Comparison of ENCODE assay signal across 13 cellular contexts in genomic region chr5:151449288-151449687, GRCh38. TPM values are rescaled to one million over a fixed set of nuclear protein-coding genes. Genes with fewer than 3 reads are reported as not detected.
DNase-seq lines count a peak whose midpoint lies in the region; ATAC-seq and TF ChIP-seq lines count a peak whose summit lies in the region.
"Had no signal": no experiment of that assay in that cellular context is flagged by ENCODE, and none has a peak within 500 bp of the region (broad histone marks: within the 10 kb centered on the region; RNA-seq: fewer than 3 reads in every experiment).

No MANE protein-coding gene starts in this region.

- H3K79me2 ChIP-seq in fibroblast of lung (ENCODE audit: control insufficient read depth, insufficient read depth, low read length), result peaks cover 24% of the 10 kb centered on the region

- no peaks in the 10 kb centered on the region for H3K9me3 ChIP-seq in fibroblast of lung (ENCODE audit: control insufficient read depth, insufficient read depth, low read depth, low read length)
- H3K9me3 ChIP-seq: esophagus squamous epithelium had no signal

- no peaks in the 10 kb centered on the region for H3K27me3 ChIP-seq in fibroblast of lung (ENCODE audit: control insufficient read depth, insufficient read depth, low read length)
- H3K27me3 ChIP-seq: esophagus squamous epithelium had no signal

- H3K4me1 ChIP-seq in fibroblast of lung (ENCODE audit: control insufficient read depth, extremely low read depth, insufficient read depth, low read length), result no peaks in the 10 kb centered on the region

- H3K27me3 Mint-ChIP-seq in activated T-cell treated with anti-CD3 and anti-CD28 coated beads, Interleukin-2, amount 50 U/mL, for 24 hours, result peaks cover 11% of the 10 kb centered on the region
- H3K27me3 Mint-ChIP-seq in stimulated activated memory B cell treated with anti-CD40 and anti-IgM and Interleukin-4, amounts not matched to agents 10 μg/mL and 1 μg/mL and 100 μg/mL, for 72 hours, result peaks cover 10% of the 10 kb centered on the region

- H3K4me2 ChIP-seq in fibroblast of lung (ENCODE audit: extremely low read depth, insufficient read depth, low read length), result peak overlapping the region; percentile 78

- H3K9ac ChIP-seq in fibroblast of lung (ENCODE audit: insufficient read depth, low read length), result no peak overlapping the region

- H3K4me1 Mint-ChIP-seq in activated T-cell treated with anti-CD3 and anti-CD28 coated beads, Interleukin-2, amount 50 U/mL, for 24 hours (ENCODE audit: low read depth), result peaks cover 28% of the 10 kb centered on the region
- H3K4me1 Mint-ChIP-seq in stimulated activated memory B cell treated with anti-CD40 and anti-IgM and Interleukin-4, amounts not matched to agents 10 μg/mL and 1 μg/mL and 100 μg/mL, for 72 hours, result peaks cover 45% of the 10 kb centered on the region

- no peak overlapping the region for H3K27ac Mint-ChIP-seq in activated T-cell treated with anti-CD3 and anti-CD28 coated beads, Interleukin-2, amount 50 U/mL, for 24 hours
- H3K27ac Mint-ChIP-seq in stimulated activated memory B cell treated with anti-CD40 and anti-IgM and Interleukin-4, amounts not matched to agents 10 μg/mL and 1 μg/mL and 100 μg/mL, for 72 hours, result no peak overlapping the region

- no peaks in the 10 kb centered on the region for H4K20me1 ChIP-seq in fibroblast of lung (ENCODE audit: control insufficient read depth, extremely low read depth, insufficient read depth, low read length)

- DNase-seq in activated T-cell treated with anti-CD3 and anti-CD28 coated beads, Interleukin-2, amount 50 U/mL, for 24 hours, result no peak
- DNase-seq in activated T-cell treated with anti-CD3 and anti-CD28 coated beads, Interleukin-2, amount 50 U/mL, for 1 hour, result no peak
- DNase-seq in fibroblast of lung (ENCODE audit: low read depth in 2 of 2) (no peak), DMS 273 (lab: John Stamatoyannopoulos, UW; ENCODE audit: unreplicated experiment) (no peak)
- DNase-seq: aorta, esophagus squamous epithelium, H7, kidney glomerular epithelial cell, NCI-H1417 had no signal

- H3K9me3 Mint-ChIP-seq in activated T-cell treated with anti-CD3 and anti-CD28 coated beads, Interleukin-2, amount 50 U/mL, for 24 hours, result no peaks in the 10 kb centered on the region
- H3K9me3 Mint-ChIP-seq in stimulated activated memory B cell treated with anti-CD40 and anti-IgM and Interleukin-4, amounts not matched to agents 10 μg/mL and 1 μg/mL and 100 μg/mL, for 72 hours, result no peaks in the 10 kb centered on the region

- H3K36me3 ChIP-seq in fibroblast of lung (ENCODE audit: control insufficient read depth, insufficient read depth, low read length), result no peaks in the 10 kb centered on the region

- no peak for TF ChIP-seq CTCF in fibroblast of lung (conservative IDR thresholded peaks at IDR 0.05 in 1 of 2, IDR thresholded peaks at IDR 0.05 in 1 of 2; ENCODE audit: low read depth in 1 of 2, low read length in 2 of 2)

- no peak overlapping the region for H2AFZ ChIP-seq in fibroblast of lung (ENCODE audit: low read length)

- peak overlapping the region; percentile 86 for H3K4me3 Mint-ChIP-seq in activated T-cell treated with anti-CD3 and anti-CD28 coated beads, Interleukin-2, amount 50 U/mL, for 24 hours
- peak overlapping the region; percentile 94 for H3K4me3 Mint-ChIP-seq in stimulated activated memory B cell treated with anti-CD40 and anti-IgM and Interleukin-4, amounts not matched to agents 10 μg/mL and 1 μg/mL and 100 μg/mL, for 72 hours

- no peak overlapping the region for H3K27ac ChIP-seq in fibroblast of lung (ENCODE audit: insufficient read depth, low read length)

- H3K4me3 ChIP-seq in fibroblast of lung (replicated peaks in 1 of 4; ENCODE audit: control extremely low read depth in 1 of 4, insufficient read depth in 1 of 4, low read depth in 3 of 4, low read length in 4 of 4), result peak overlapping the region; percentile 44 to 99 (median 90)

- ATAC-seq in SK-N-SH treated with all-trans-retinoic acid at 6 μM for 48 hours (no peak), GM19328 (IDR thresholded peaks at IDR 0.05; ENCODE audit: unreplicated experiment) (no peak), HG03571 (IDR thresholded peaks at IDR 0.05; ENCODE audit: unreplicated experiment) (no peak)
- no peak for ATAC-seq in stimulated activated memory B cell treated with anti-CD40 and anti-IgM and Interleukin-4, amounts not matched to agents 10 μg/mL and 1 μg/mL and 100 μg/mL, for 72 hours

- H3K36me3 Mint-ChIP-seq in activated T-cell treated with anti-CD3 and anti-CD28 coated beads, Interleukin-2, amount 50 U/mL, for 24 hours (ENCODE audit: low read depth), result peaks cover 13% of the 10 kb centered on the region
- peaks cover 12% of the 10 kb centered on the region for H3K36me3 Mint-ChIP-seq in stimulated activated memory B cell treated with anti-CD40 and anti-IgM and Interleukin-4, amounts not matched to agents 10 μg/mL and 1 μg/mL and 100 μg/mL, for 72 hours

TF ChIP-seq in SK-N-SH treated with all-trans-retinoic acid at 6 μM for 48 hours, 23 proteins besides CTCF, POLR2A, EP300 and RAD21:
- TF ChIP-seq TCF4 (CRISPR knock-in tag; IDR thresholded peaks at IDR 0.05; ENCODE audit: borderline replicate concordance), result peak; percentile 58; the same call in 1 of the 2 replicates
- TF ChIP-seq ZFP3 (CRISPR knock-in tag; IDR thresholded peaks at IDR 0.05), result no peak
- 0 out of 2 replicates have a peak, but pooled peaks have one; percentile 20 for TF ChIP-seq ZNF70 (CRISPR knock-in tag; IDR thresholded peaks at IDR 0.05)

RNA-seq across cellular contexts. Expression of gene SLC36A1, which starts 1.9 kb away (rescaled TPM):
- 3.9 and 4.6 TPM in 2 replicates for total RNA-seq in fibroblast of lung
- 16.7 and 18.9 TPM in 2 replicates for polyA plus RNA-seq in fibroblast of lung
- 8.2 and 11.3 TPM in 2 replicates for polyA plus RNA-seq in fibroblast of lung (2012)
- 53.1 and 80.0 TPM in 2 replicates for polyA minus RNA-seq in fibroblast of lung (ENCODE audit: low replicate concordance)
